ENCODE assay signal across 22 cellular contexts in genomic region chr1:110280126-110280525, GRCh38. TPM values are rescaled to one million over a fixed set of nuclear protein-coding genes. Genes with fewer than 3 reads are reported as not detected.
A peak's percentile ranks its signal among the peaks of the same experiment; 100 is the strongest.
DNase-seq lines count a peak whose midpoint lies in the region; ATAC-seq, FAIRE-seq and TF ChIP-seq lines count a peak whose summit lies in the region.
"Had no signal": no experiment of that assay in that cellular context is flagged by ENCODE, and none has a peak within 500 bp of the region (broad histone marks: within the 10 kb centered on the region; RNA-seq: fewer than 3 reads in every experiment).

No MANE protein-coding gene starts in this region.

- in situ Hi-C loops in K562 (cut with MboI) = no loop called here

- H2BK5ac ChIP-seq in mesendoderm (ENCODE audit: low read length) = no peak overlapping the region

- peak; percentile 41 for DNase-seq in GM23338 (ENCODE audit: low spot score)
- peak in 1 of 4 experiments; percentile 14 for DNase-seq in K562 (ENCODE audit: extremely low read depth in 1 of 4, low spot score in 3 of 4)
- DNase-seq in mesendoderm = peak; percentile 55
- DNase-seq in LoVo (ENCODE audit: low spot score) = no peak
- no peak for DNase-seq in amniotic stem cell (lab: John Stamatoyannopoulos, UW)
- DNase-seq: CD4-positive, CD25-positive, alpha-beta regulatory T cell; DMS153; DND-41; H7; KBM-7; MG63; NCI-H1105 treated with DMSO at 0.1 percent for 48 hours; NCI-H2029; NCI-H446; NCI-H526 treated with DMSO at 0.1 percent for 48 hours; SK-N-SH; SW 1271 had no signal

- TF ChIP-seq RAD21 in K562 (CRISPR knock-in tag; conservative IDR thresholded peaks at IDR 0.05 in 1 of 2, IDR thresholded peaks at IDR 0.05 in 1 of 2) = no peak

- no peak overlapping the region for H3K23ac ChIP-seq in mesendoderm (ENCODE audit: low read length)

- no peak overlapping the region for H3K27ac ChIP-seq in GM23338 (ENCODE audit: low read depth)
- no peak overlapping the region for H3K27ac ChIP-seq in OCI-LY3 (ENCODE audit: low read length)
- no peak overlapping the region for H3K27ac ChIP-seq in K562 (ENCODE audit: extremely low read depth, low read depth, low read length)
- H3K27ac ChIP-seq in mesendoderm (ENCODE audit: low read depth, low read length) = no peak overlapping the region
- H3K27ac ChIP-seq: BLaER1 had no signal

- H3K4me1 Mint-ChIP-seq in GM23338 = peaks cover 3% of the 10 kb centered on the region; the same call in 1 of the 3 replicates
- H3K4me1 Mint-ChIP-seq: CD4-positive, CD25-positive, alpha-beta regulatory T cell had no signal

- H3K4me2 ChIP-seq in GM23338 = no peak overlapping the region
- no peak overlapping the region for H3K4me2 ChIP-seq in OCI-LY3 (ENCODE audit: low read length)
- H3K4me2 ChIP-seq in K562 (ENCODE audit: insufficient read depth, low read length) = no peak overlapping the region
- H3K4me2 ChIP-seq in mesendoderm (ENCODE audit: low read length) = no peak overlapping the region
- H3K4me2 ChIP-seq: SK-N-SH had no signal

- H3K79me1 ChIP-seq in mesendoderm (ENCODE audit: low read length) = no peaks in the 10 kb centered on the region

- no peak overlapping the region for H2BK15ac ChIP-seq in mesendoderm (replicated peaks; ENCODE audit: low read depth)

- H3K36me3 Mint-ChIP-seq in GM23338 (ENCODE audit: low read depth) = no peaks in the 10 kb centered on the region
- H3K36me3 Mint-ChIP-seq: CD4-positive, CD25-positive, alpha-beta regulatory T cell had no signal

- H3K27me3 ChIP-seq in GM23338 (ENCODE audit: insufficient read depth) (no peaks in the 10 kb centered on the region), OCI-LY3 (ENCODE audit: low read depth, low read length) (no peaks in the 10 kb centered on the region), K562 (ENCODE audit: control insufficient read depth in 2 of 2, insufficient read depth in 2 of 2, low read length in 2 of 2) (peaks cover 26 to 53% of the 10 kb centered on the region in 2 experiments), mesendoderm (ENCODE audit: insufficient read depth, low read length, poor library complexity) (no peaks in the 10 kb centered on the region)
- H3K27me3 ChIP-seq: BLaER1 had no signal

- TF ChIP-seq CTCF in GM23338 (conservative IDR thresholded peaks at IDR 0.05; ENCODE audit: low read depth in 2 of 2) (peak; percentile 32 to 54; a peak in 3 of 4 replicates), OCI-LY3 (IDR thresholded peaks at IDR 0.05; ENCODE audit: low read depth, low read length) (0 out of 2 replicates have a peak, but pooled peaks have one; percentile 4), K562 (IDR thresholded peaks at IDR 0.05 in 2 of 3, conservative IDR thresholded peaks at IDR 0.05 in 1 of 3; ENCODE audit: insufficient read depth in 2 of 3, low read depth in 1 of 3, low read length in 3 of 3) (0 out of 6 replicates have a peak, but pooled peaks of 2 of the 3 experiments have one; percentile 15 to 24)

- H4K20me1 ChIP-seq in GM23338 (replicated peaks; ENCODE audit: insufficient read depth) (no peaks in the 10 kb centered on the region), OCI-LY3 (ENCODE audit: insufficient read depth, low read length) (no peaks in the 10 kb centered on the region), K562 (replicated peaks; ENCODE audit: control insufficient read depth, insufficient read depth, low read length) (no peaks in the 10 kb centered on the region)
- H4K20me1 ChIP-seq: BLaER1 had no signal

- H3K56ac ChIP-seq in mesendoderm (ENCODE audit: low read length) = no peak overlapping the region

- H3K9me3 Mint-ChIP-seq in GM23338 = no peaks in the 10 kb centered on the region
- H3K9me3 Mint-ChIP-seq: CD4-positive, CD25-positive, alpha-beta regulatory T cell had no signal

- 5% methylated on average over 7 of the region's 7 CpGs for WGBS in K562 (ENCODE audit: insufficient coverage, low coverage, missing lambda C conversion rate)
- WGBS in mesendoderm (ENCODE audit: extremely low coverage, insufficient coverage, low lambda C conversion rate) = no CpG with 5 or more reads among the region's 7 CpGs

- ATAC-seq in GM23338 = peak; percentile 69
- peak; percentile 74 for ATAC-seq in K562
- ATAC-seq in HG03571 (IDR thresholded peaks at IDR 0.05; ENCODE audit: unreplicated experiment) = no peak

- no peaks in the 10 kb centered on the region for H3K9me2 ChIP-seq in GM23338 (ENCODE audit: insufficient read depth)
- H3K9me2 ChIP-seq: SK-N-SH had no signal

- TF ChIP-seq POLR2A in K562 (conservative IDR thresholded peaks at IDR 0.05) = no peak

- no peak overlapping the region for H3K4me3 ChIP-seq in GM23338
- no peak overlapping the region for H3K4me3 ChIP-seq in OCI-LY3 (ENCODE audit: low read length)
- H3K4me3 ChIP-seq in K562 = no peak overlapping the region
- no peak overlapping the region for H3K4me3 ChIP-seq in mesendoderm (ENCODE audit: low read length)
- H3K4me3 ChIP-seq: BLaER1, MG63 had no signal

- no peak overlapping the region for H3K4me3 Mint-ChIP-seq in GM23338
- H3K4me3 Mint-ChIP-seq: CD4-positive, CD25-positive, alpha-beta regulatory T cell had no signal

- H3K79me2 ChIP-seq in GM23338 (replicated peaks; ENCODE audit: insufficient read depth) = no peaks in the 10 kb centered on the region
- H3K79me2 ChIP-seq in OCI-LY3 (ENCODE audit: low read length) = no peaks in the 10 kb centered on the region
- H3K79me2 ChIP-seq in K562 (ENCODE audit: control insufficient read depth, insufficient read depth, low read length) = no peaks in the 10 kb centered on the region
- no peaks in the 10 kb centered on the region for H3K79me2 ChIP-seq in mesendoderm (ENCODE audit: control insufficient read depth, insufficient read depth, low read length)

- TF ChIP-seq EP300 in K562 (IDR thresholded peaks at IDR 0.05; ENCODE audit: low read length) = no peak

- H4K8ac ChIP-seq in mesendoderm (ENCODE audit: low read depth, low read length) = no peak overlapping the region

- H3K27ac Mint-ChIP-seq in GM23338 = no peak overlapping the region
- H3K27ac Mint-ChIP-seq: CD4-positive, CD25-positive, alpha-beta regulatory T cell had no signal

- no peaks in the 10 kb centered on the region for H3K36me3 ChIP-seq in GM23338 (ENCODE audit: insufficient read depth)
- H3K36me3 ChIP-seq in OCI-LY3 (replicated peaks; ENCODE audit: low read depth, low read length) = no peaks in the 10 kb centered on the region
- H3K36me3 ChIP-seq in K562 (ENCODE audit: control insufficient read depth, insufficient read depth, low read length) = no peaks in the 10 kb centered on the region
- no peaks in the 10 kb centered on the region for H3K36me3 ChIP-seq in mesendoderm (ENCODE audit: control insufficient read depth, insufficient read depth, low read length)
- H3K36me3 ChIP-seq: BLaER1, MG63 had no signal

- no peak overlapping the region for H3K18ac ChIP-seq in mesendoderm (ENCODE audit: low read length)

- no peak overlapping the region for H2AK5ac ChIP-seq in mesendoderm (ENCODE audit: low read length)

- intact Hi-C loops in K562 (cut with micrococcal nuclease) = no loop called here

- CTCF ChIA-PET in K562 (lab: Yijun Ruan, JAX; ENCODE audit: low intra/inter-chr PET ratio) = no interaction called here

- H3K9me3 ChIP-seq in OCI-LY3 (ENCODE audit: insufficient read depth, low read length) (no peaks in the 10 kb centered on the region), K562 (replicated peaks; ENCODE audit: control insufficient read depth, insufficient read depth, low read depth, low read length) (no peaks in the 10 kb centered on the region)
- H3K9me3 ChIP-seq: BLaER1, MG63, SK-N-SH had no signal

- H2AFZ ChIP-seq in GM23338 (no peak overlapping the region), OCI-LY3 (ENCODE audit: low read depth, low read length) (no peak overlapping the region), K562 (ENCODE audit: low read depth, low read length) (no peak overlapping the region)

- H2BK120ac ChIP-seq in mesendoderm (ENCODE audit: low read depth, low read length) = no peak overlapping the region

- H3K27me3 Mint-ChIP-seq in GM23338 (ENCODE audit: insufficient read depth, low read depth, poor library complexity) = peaks cover 2% of the 10 kb centered on the region

- no TSS peak for BruUV-seq in K562 (replicated peaks; lab: Mats Ljungman, UMichigan)

- no peaks in the 10 kb centered on the region; the same call in 1 of the 2 replicates for H3K4me1 ChIP-seq in GM23338 (ENCODE audit: insufficient read depth)
- peaks cover 15% of the 10 kb centered on the region for H3K4me1 ChIP-seq in OCI-LY3 (ENCODE audit: low read length)
- no peaks in the 10 kb centered on the region for H3K4me1 ChIP-seq in K562 (replicated peaks in 1 of 2; ENCODE audit: control insufficient read depth in 2 of 2, insufficient read depth in 2 of 2, low read length in 2 of 2)
- H3K4me1 ChIP-seq in mesendoderm (ENCODE audit: control insufficient read depth, low read depth, low read length) = no peaks in the 10 kb centered on the region

- no peaks in the 10 kb centered on the region for H3F3A ChIP-seq in GM23338 (replicated peaks; ENCODE audit: low read depth)

- H3K9ac ChIP-seq in OCI-LY3 (ENCODE audit: low read length) (no peak overlapping the region), K562 (ENCODE audit: insufficient read depth in 1 of 2, low read depth in 2 of 2, low read length in 2 of 2) (no peak overlapping the region), mesendoderm (ENCODE audit: low read length) (no peak overlapping the region)
- H3K9ac ChIP-seq: BLaER1, SK-N-SH had no signal

- no peak for FAIRE-seq in K562 (lab: Jason Lieb, UNC)
- FAIRE-seq: A204.1, GM19239 had no signal

- no peaks in the 10 kb centered on the region for H3K9me1 ChIP-seq in K562 (ENCODE audit: control insufficient read depth, insufficient read depth, low read length)

- H4K5ac ChIP-seq in mesendoderm (ENCODE audit: low read length) = no peak overlapping the region

- POLR2A ChIA-PET in K562 (lab: Yijun Ruan, JAX) = interaction anchor here (2.8 kb wide), 1 partner anchor 9 kb away, joined by 7 read pairs; no protein-coding TSS in a partner anchor

- H3K4ac ChIP-seq in mesendoderm (ENCODE audit: low read depth, low read length) = no peak overlapping the region

RNA-seq across cellular contexts. Expression of gene RBM15, which starts 59.1 kb away (rescaled TPM):
- 68.3 and 84.0 TPM in 2 replicates for total RNA-seq in GM23338 (2014; rRNA removed; shearing (Covaris generic))
- polyA plus RNA-seq in GM23338 (2016; fragmentation: Nextera tagmentation; extraction: Ambion mirVana) = 20.6 and 20.8 TPM in 2 replicates
- 242 and 282 TPM in 2 replicates for total RNA-seq in K562 (2011; cell fraction: chromatin; rRNA removed; ENCODE audit: low replicate concordance)
- 217 and 228 TPM in 2 replicates for total RNA-seq in K562 (2011; cell fraction: nucleolus; rRNA removed)
- total RNA-seq in K562 (2011; cell fraction: nucleoplasm; rRNA removed) = 127 and 197 TPM in 2 replicates
- 63.4 and 67.7 TPM in 2 replicates for total RNA-seq in K562 (2014; rRNA removed)
- 43.4 and 45.3 TPM in 2 replicates for total RNA-seq in K562 (2014; rRNA removed; fragmentation: Illumina TruSeq; extraction: Trizol)
- 57.6 and 58.3 TPM in 2 replicates for total RNA-seq in K562 (2015; rRNA removed; fragmentation: Illumina TruSeq; extraction: Trizol)
- 53.4 and 56.1 TPM in 2 replicates for total RNA-seq in K562 (2021)
- polyA plus RNA-seq in K562 (2011; rRNA removed) = 28.2 and 32.1 TPM in 2 replicates
- 25.2 and 25.5 TPM in 2 replicates for polyA plus RNA-seq in K562 (2011; cell fraction: cytosol; rRNA removed)
- polyA plus RNA-seq in K562 (2011; cell fraction: nucleus; rRNA removed) = 67.3 and 94.0 TPM in 2 replicates
- polyA plus RNA-seq in K562 (2012) = 11.9 and 12.9 TPM in 2 replicates
- polyA plus RNA-seq in K562 (2014; fragmentation: Illumina TruSeq; extraction: Trizol) = 16.9 and 17.1 TPM in 2 replicates
- polyA plus RNA-seq in K562 (2014; fragmentation: Nextera tagmentation; extraction: Ambion mirVana) = 1 to 10 TPM; 2.4 to 4.7 TPM
- polyA plus RNA-seq in K562 (2014; rRNA removed) = 25.2 and 29.1 TPM in 2 replicates
- 164 and 169 TPM in 2 replicates for polyA minus RNA-seq in K562 (2011; rRNA and poly(A)+ RNA removed)
- polyA minus RNA-seq in K562 (2011; cell fraction: cytosol; rRNA and poly(A)+ RNA removed) = 57.9 and 59.4 TPM in 2 replicates
- polyA minus RNA-seq in K562 (2011; cell fraction: nucleus; rRNA and poly(A)+ RNA removed) = 287 and 388 TPM in 2 replicates
- polyA plus RNA-seq in mesendoderm (2013, experiment 1 of 2) = 14.9 TPM
- polyA plus RNA-seq in mesendoderm (2013, experiment 2 of 2) = 14.0 TPM

Comparison
In these comparisons a context has a peak if more than half of its experiments do, and no peak if none do; other contexts are left out.
1. DNase-seq: peak in GM23338 (single experiment) and mesendoderm (single experiment); none in LoVo (single experiment) and amniotic stem cell (single experiment).
2. Peak in every context shown above with its lines, with median percentiles within 50 percentile points of each other: CTCF ChIP-seq.